In genomic region chr16:86566966-86567700, GRCh38 we compare ENCODE assay signal across 8 cellular contexts. TPM values are rescaled to one million over a fixed set of nuclear protein-coding genes. Genes with fewer than 3 reads are reported as not detected.
A peak's percentile ranks its signal among the peaks of the same experiment; 100 is the strongest.
DNase-seq lines count a peak whose midpoint lies in the region; ATAC-seq, FAIRE-seq and TF ChIP-seq lines count a peak whose summit lies in the region.

No MANE protein-coding gene starts in this region.

- H3K9me3 ChIP-seq in MG63 (no peaks in the 10 kb centered on the region), H1 (ENCODE audit: insufficient read depth in 2 of 2, low read depth in 1 of 2, low read length in 1 of 2) (no peaks in the 10 kb centered on the region; a peak in 1 of 4 replicates)

- no peak for TF ChIP-seq EP300 in H1 (IDR thresholded peaks at IDR 0.05; ENCODE audit: borderline replicate concordance in 1 of 2, low read depth in 2 of 2, low read length in 2 of 2)

- no peak overlapping the region for H4K91ac ChIP-seq in H1 (replicated peaks; ENCODE audit: insufficient read length, low read length)

- no peaks in the 10 kb centered on the region for H3K79me1 ChIP-seq in H1 (ENCODE audit: low read depth, low read length)

- H2BK15ac ChIP-seq in H1 (ENCODE audit: low read length): no peak overlapping the region

- no peak overlapping the region for H2BK120ac ChIP-seq in H1 (replicated peaks; ENCODE audit: low read depth, low read length)

- H3K4ac ChIP-seq in H1 (replicated peaks; ENCODE audit: insufficient read length, low read depth, low read length): no peak overlapping the region

- H3K23me2 ChIP-seq in H1 (ENCODE audit: low read depth, low read length): peaks cover 2% of the 10 kb centered on the region; the same call in 1 of the 2 replicates

- H3K4me1 ChIP-seq in H1 (replicated peaks in 1 of 4; ENCODE audit: control insufficient read depth in 3 of 4, insufficient read depth in 4 of 4, low read length in 3 of 4): peaks cover 9 to 28% (median 14%) of the 10 kb centered on the region in 4 experiments

- H4K5ac ChIP-seq in H1 (ENCODE audit: insufficient read length, low read depth, low read length): no peak overlapping the region

- H3K27me3 ChIP-seq in MG63: peaks cover 7% of the 10 kb centered on the region; the same call in 1 of the 2 replicates
- H3K27me3 ChIP-seq in H1 (replicated peaks in 1 of 4; ENCODE audit: control insufficient read depth in 3 of 4, extremely low read depth in 1 of 4, insufficient read depth in 3 of 4, low read length in 3 of 4): peaks cover 71 to 91% (median 81%) of the 10 kb centered on the region in 4 experiments

- no peak overlapping the region for H3K9ac ChIP-seq in H1 (replicated peaks in 1 of 4; ENCODE audit: extremely low read depth in 1 of 4, low read depth in 3 of 4, low read length in 3 of 4)

- H2BK5ac ChIP-seq in H1 (ENCODE audit: low read depth, low read length): no peak overlapping the region

- no peak for ATAC-seq in GM19324 (IDR thresholded peaks at IDR 0.05; ENCODE audit: low FRiP score, unreplicated experiment)
- ATAC-seq in GM19463 (IDR thresholded peaks at IDR 0.05; ENCODE audit: unreplicated experiment): no peak

- TF ChIP-seq CTCF in H1 (IDR thresholded peaks at IDR 0.05; ENCODE audit: control extremely low read depth in 1 of 3, insufficient read depth in 1 of 3, low read depth in 1 of 3, low read length in 3 of 3): no peak

- no peak for FAIRE-seq in H1 (lab: Jason Lieb, UNC)

- CTCF ChIA-PET in H1 (lab: Charles Lee; ENCODE audit: partially characterized antibody): interaction anchor here (1.4 kb wide), 1 partner anchor 492 kb away, joined by 3 read pairs; no protein-coding TSS in a partner anchor

- TF ChIP-seq RAD21 in H1 (IDR thresholded peaks at IDR 0.05 in 1 of 2, conservative IDR thresholded peaks at IDR 0.05 in 1 of 2; ENCODE audit: low read depth in 2 of 2, low read length in 2 of 2): no peak

- DNase-seq in AG08396 (ENCODE audit: low spot score) (peak; percentile 75), MG63 (peak; percentile 92), H1 (ENCODE audit: low read depth in 1 of 2, low spot score in 2 of 2) (peak in 1 of 2 experiments; percentile 77), mesenteric fat pad (ENCODE audit: low spot score) (peak; percentile 86), NCI-H187 (lab: John Stamatoyannopoulos, UW) (no peak), SKM-1 treated with dmso at 0.1 percent for 144 hours (lab: John Stamatoyannopoulos, UW; ENCODE audit: unreplicated experiment) (no peak)

- H3K18ac ChIP-seq in H1 (ENCODE audit: extremely low read depth, low read length): peak overlapping the region; percentile 7; the same call in 1 of the 2 replicates

- peaks cover 9 to 17% of the 10 kb centered on the region in 2 experiments for H4K20me1 ChIP-seq in H1 (replicated peaks in 1 of 2; ENCODE audit: control insufficient read depth in 1 of 2, insufficient read depth in 2 of 2, low read length in 2 of 2)

- H3K4me3 ChIP-seq in MG63 (peak overlapping the region; percentile 75), H1 (ENCODE audit: extremely low read depth in 1 of 4, insufficient read depth in 2 of 4, low read depth in 3 of 4, low read length in 4 of 4) (peak overlapping the region; percentile 24 to 60 (median 33))

- no peak overlapping the region for H3K56ac ChIP-seq in H1 (replicated peaks; ENCODE audit: insufficient read length, low read depth, low read length)

- H2BK20ac ChIP-seq in H1 (ENCODE audit: low read length): no peak overlapping the region

- 1% methylated on average over 43 of the region's 88 CpGs; no CpG with 5 or more reads in 1 of the 2 experiments for WGBS in H1 (ENCODE audit: extremely low coverage in 1 of 2, insufficient coverage in 1 of 2, insufficient read length in 1 of 2, insufficient replicate concordance in 2 of 2, low coverage in 1 of 2, low lambda C conversion rate in 2 of 2, missing lambda C conversion rate in 1 of 2), 2 experiments

- H4K8ac ChIP-seq in H1 (ENCODE audit: extremely low read depth, insufficient read depth, low read length): no peak overlapping the region

- H3K79me2 ChIP-seq in H1 (ENCODE audit: control insufficient read depth in 1 of 2, insufficient read depth in 2 of 2, low read length in 2 of 2): no peaks in the 10 kb centered on the region

- H2AFZ ChIP-seq in H1 (ENCODE audit: low read length): no peak overlapping the region

- H3K36me3 ChIP-seq in MG63: peaks cover 18% of the 10 kb centered on the region
- H3K36me3 ChIP-seq in H1 (ENCODE audit: control insufficient read depth in 2 of 4, insufficient read depth in 4 of 4, low read length in 3 of 4): peaks cover 0 to 10% (median 0%) of the 10 kb centered on the region in 4 experiments; a peak in 1 of 8 replicates

- TF ChIP-seq POLR2A in H1 (IDR thresholded peaks at IDR 0.05; ENCODE audit: control extremely low read depth in 1 of 2, low read depth in 2 of 2, low read length in 2 of 2): no peak

- POLR2A ChIA-PET in H1 (lab: Charles Lee; ENCODE audit: partially characterized antibody): no interaction called here

- peak overlapping the region; percentile 56 to 67 for H3K4me2 ChIP-seq in H1 (ENCODE audit: insufficient read depth in 1 of 2, low read depth in 2 of 2, low read length in 2 of 2)

- H3K23ac ChIP-seq in H1 (ENCODE audit: insufficient read length): no peak overlapping the region

- no peak overlapping the region for H2AK5ac ChIP-seq in H1 (ENCODE audit: low read depth, low read length)

- H2BK12ac ChIP-seq in H1 (ENCODE audit: low read depth, low read length): no peak overlapping the region

- no peak overlapping the region for H3K14ac ChIP-seq in H1 (ENCODE audit: insufficient read length)

- H3K27ac ChIP-seq in H1 (ENCODE audit: low read depth, low read length): no peak overlapping the region

TF ChIP-seq in H1, 55 proteins besides CTCF, POLR2A, EP300 and RAD21 (continues in another document):
- no peak for TF ChIP-seq TAF7 (optimal IDR thresholded peaks at IDR 0.05; ENCODE audit: borderline replicate concordance, low read depth, low read length)
- TF ChIP-seq BCL11A (IDR thresholded peaks at IDR 0.05; ENCODE audit: low read depth in 2 of 2, low read length in 2 of 2): no peak
- no peak for TF ChIP-seq RNF2 (IDR thresholded peaks at IDR 0.05; ENCODE audit: borderline replicate concordance, low read depth, low read length, missing control alignments, poor library complexity, severe bottlenecking)
- no peak for TF ChIP-seq JUN (IDR thresholded peaks at IDR 0.05; ENCODE audit: low read depth, low read length)
- no peak for TF ChIP-seq ASH2L (IDR thresholded peaks at IDR 0.05; ENCODE audit: low read length)
- no peak for TF ChIP-seq JUND (IDR thresholded peaks at IDR 0.05; ENCODE audit: low read length)
- TF ChIP-seq SUZ12 (IDR thresholded peaks at IDR 0.05; ENCODE audit: low read length): peak; percentile 98
- TF ChIP-seq GABPA (IDR thresholded peaks at IDR 0.05; ENCODE audit: borderline replicate concordance, insufficient read depth, low read length): no peak

RNA-seq across cellular contexts. Expression of gene FOXC2, which starts 0.5 kb away (rescaled TPM):
- total RNA-seq in MG63 (2014; rRNA removed; shearing (Covaris generic); ENCODE audit: low replicate concordance): 4.6 and 7.1 TPM in 2 replicates
- total RNA-seq in H1 (2021; fragmentation: NEBNext Ultra II Directional; extraction: Animal tissue kit (Norgen Biotek cat#: 25700)): 0.09 and 0.11 TPM in 2 replicates
- polyA plus RNA-seq in H1 (2011; rRNA removed): not detected in 2 replicates
- not detected for polyA plus RNA-seq in H1 (2011; cell fraction: cytosol; rRNA removed)
- not detected for polyA plus RNA-seq in H1 (2011; cell fraction: nucleus; rRNA removed)
- 0.08 TPM in 1 of 4 replicates, not detected in the others for polyA plus RNA-seq in H1 (2012, experiment 1 of 2)
- polyA plus RNA-seq in H1 (2012, experiment 2 of 2): 0.12 TPM
- 0.34 TPM for polyA plus RNA-seq in H1 (2013, experiment 1 of 2)
- 0.22 TPM for polyA plus RNA-seq in H1 (2013, experiment 2 of 2)
- polyA minus RNA-seq in H1 (2011; rRNA and poly(A)+ RNA removed): not detected in 2 replicates
- polyA minus RNA-seq in H1 (2011; cell fraction: cytosol; rRNA and poly(A)+ RNA removed): not detected
- polyA minus RNA-seq in H1 (2011; cell fraction: nucleus; rRNA and poly(A)+ RNA removed): not detected
- 0.42 TPM for total RNA-seq in mesenteric fat pad

RNA-seq across cellular contexts. Expression of gene FOXL1, which starts 11.2 kb away (rescaled TPM):
- total RNA-seq in MG63 (2014; rRNA removed; shearing (Covaris generic); ENCODE audit: low replicate concordance): not detected in 2 replicates
- 0.29 TPM in 1 of 2 replicates, not detected in the other for total RNA-seq in H1 (2021; fragmentation: NEBNext Ultra II Directional; extraction: Animal tissue kit (Norgen Biotek cat#: 25700))
- polyA plus RNA-seq in H1 (2011; rRNA removed): 0.03 and 0.09 TPM in 2 replicates
- 0.05 TPM for polyA plus RNA-seq in H1 (2011; cell fraction: cytosol; rRNA removed)
- polyA plus RNA-seq in H1 (2011; cell fraction: nucleus; rRNA removed): 0.03 TPM
- polyA plus RNA-seq in H1 (2012, experiment 1 of 2): 0.12 TPM in 1 of 4 replicates, not detected in the others
- not detected for polyA plus RNA-seq in H1 (2012, experiment 2 of 2)
- 0.22 TPM for polyA plus RNA-seq in H1 (2013, experiment 1 of 2)
- 0.17 TPM for polyA plus RNA-seq in H1 (2013, experiment 2 of 2)
- not detected in 2 replicates for polyA minus RNA-seq in H1 (2011; rRNA and poly(A)+ RNA removed)
- 0.37 TPM for polyA minus RNA-seq in H1 (2011; cell fraction: cytosol; rRNA and poly(A)+ RNA removed)
- polyA minus RNA-seq in H1 (2011; cell fraction: nucleus; rRNA and poly(A)+ RNA removed): 0.40 TPM
- total RNA-seq in mesenteric fat pad: 0.26 TPM

RNA-seq across cellular contexts. Expression of gene MTHFSD, which starts 12.1 kb away (rescaled TPM):
- 40.8 and 43.8 TPM in 2 replicates for total RNA-seq in MG63 (2014; rRNA removed; shearing (Covaris generic); ENCODE audit: low replicate concordance)
- 9.8 and 10.8 TPM in 2 replicates for total RNA-seq in H1 (2021; fragmentation: NEBNext Ultra II Directional; extraction: Animal tissue kit (Norgen Biotek cat#: 25700))
- 7.1 and 11.0 TPM in 2 replicates for polyA plus RNA-seq in H1 (2011; rRNA removed)
- polyA plus RNA-seq in H1 (2011; cell fraction: cytosol; rRNA removed): 11.7 TPM
- 29.4 TPM for polyA plus RNA-seq in H1 (2011; cell fraction: nucleus; rRNA removed)
- polyA plus RNA-seq in H1 (2012, experiment 1 of 2): 6.1 to 7.9 TPM (median 6.5 TPM) in 4 replicates
- 3.8 TPM for polyA plus RNA-seq in H1 (2012, experiment 2 of 2)
- 7.4 TPM for polyA plus RNA-seq in H1 (2013, experiment 1 of 2)
- polyA plus RNA-seq in H1 (2013, experiment 2 of 2): 6.7 TPM
- polyA minus RNA-seq in H1 (2011; rRNA and poly(A)+ RNA removed): 16.0 and 19.1 TPM in 2 replicates
- polyA minus RNA-seq in H1 (2011; cell fraction: cytosol; rRNA and poly(A)+ RNA removed): 10.1 TPM
- 36.2 TPM for polyA minus RNA-seq in H1 (2011; cell fraction: nucleus; rRNA and poly(A)+ RNA removed)
- 10.2 TPM for total RNA-seq in mesenteric fat pad

RNA-seq across cellular contexts. Expression of gene FOXF1, which starts 56.8 kb away (rescaled TPM):
- total RNA-seq in MG63 (2014; rRNA removed; shearing (Covaris generic); ENCODE audit: low replicate concordance): 8.9 and 13.0 TPM in 2 replicates
- not detected in 2 replicates for total RNA-seq in H1 (2021; fragmentation: NEBNext Ultra II Directional; extraction: Animal tissue kit (Norgen Biotek cat#: 25700))
- 0.02 TPM in 1 of 2 replicates, not detected in the other for polyA plus RNA-seq in H1 (2011; rRNA removed)
- polyA plus RNA-seq in H1 (2011; cell fraction: cytosol; rRNA removed): not detected
- not detected for polyA plus RNA-seq in H1 (2011; cell fraction: nucleus; rRNA removed)
- not detected in 4 replicates for polyA plus RNA-seq in H1 (2012, experiment 1 of 2)
- polyA plus RNA-seq in H1 (2012, experiment 2 of 2): not detected
- polyA plus RNA-seq in H1 (2013, experiment 1 of 2): 0.02 TPM
- 0.04 TPM for polyA plus RNA-seq in H1 (2013, experiment 2 of 2)
- polyA minus RNA-seq in H1 (2011; rRNA and poly(A)+ RNA removed): not detected in 2 replicates
- polyA minus RNA-seq in H1 (2011; cell fraction: cytosol; rRNA and poly(A)+ RNA removed): not detected
- not detected for polyA minus RNA-seq in H1 (2011; cell fraction: nucleus; rRNA and poly(A)+ RNA removed)
- 4.2 TPM for total RNA-seq in mesenteric fat pad

Comparison
In these comparisons a context has a peak if more than half of its experiments do, and no peak if none do; other contexts are left out.
1. DNase-seq: peak in AG08396 (single experiment), MG63 (single experiment) and mesenteric fat pad (single experiment); none in NCI-H187 (0 of 2) and SKM-1 treated with dmso at 0.1 percent for 144 hours (single experiment).